Comparison of ENCODE assay signal across 8 cellular contexts in genomic region chr1:27527223-27527856, GRCh38. TPM values are rescaled to one million over a fixed set of nuclear protein-coding genes. Genes with fewer than 3 reads are reported as not detected.
DNase-seq lines count a peak whose midpoint lies in the region; ATAC-seq and TF ChIP-seq lines count a peak whose summit lies in the region.

No MANE protein-coding gene starts in this region.

- peak overlapping the region in 4 of 5 experiments; percentile 54 to 83 (median 78) for H3K4me3 Mint-ChIP-seq in brain

- TF ChIP-seq CTCF in IMR-90 (conservative IDR thresholded peaks at IDR 0.05; ENCODE audit: low read depth, low read length) (no peak), OCI-LY7 (conservative IDR thresholded peaks at IDR 0.05; ENCODE audit: low read length) (no peak), brain (conservative IDR thresholded peaks at IDR 0.05) (no peak)

- H3K4me1 ChIP-seq in IMR-90 (ENCODE audit: control insufficient read depth, insufficient read depth, low read length) (peaks cover 42% of the 10 kb centered on the region), OCI-LY7 (ENCODE audit: insufficient read depth, low read length, poor library complexity, severe bottlenecking) (peaks cover 65% of the 10 kb centered on the region), subcutaneous abdominal adipose tissue (ENCODE audit: control insufficient read depth in 5 of 5, insufficient read depth in 5 of 5, low read length in 5 of 5) (peaks cover 24 to 69% (median 60%) of the 10 kb centered on the region in 5 donors)

- H3K27ac Mint-ChIP-seq in brain: peak overlapping the region; percentile 21 to 99 (median 98)

- no peaks in the 10 kb centered on the region for H3K36me3 Mint-ChIP-seq in brain

- no peak overlapping the region for H3K4ac ChIP-seq in IMR-90 (ENCODE audit: low read depth, low read length)

- intact Hi-C loops in IMR-90 (cut with micrococcal nuclease): loop anchor here (1.0 kb wide), 1 partner anchor 109 kb away; no protein-coding TSS in a partner anchor
- intact Hi-C loops in OCI-LY7 (cut with micrococcal nuclease; ENCODE audit: unreplicated experiment): loop anchor here (5.0 kb wide), 1 partner anchor 110 kb away; no protein-coding TSS in a partner anchor
- intact Hi-C loops in left colon (cut with DNase I, micrococcal nuclease): no loop called here

- POLR2A ChIA-PET in IMR-90 (lab: Charles Lee; ENCODE audit: unreplicated experiment) (no interaction called here), OCI-LY7 (lab: Charles Lee) (interaction anchor here (0.6 kb wide), 1 partner anchor 63 kb away, joined by 3 read pairs; no protein-coding TSS in a partner anchor)

- no peaks in the 10 kb centered on the region for H3K9me3 ChIP-seq in IMR-90 (ENCODE audit: control insufficient read depth, insufficient read depth, low read length)
- H3K9me3 ChIP-seq in OCI-LY7 (ENCODE audit: low read length): no peaks in the 10 kb centered on the region
- H3K9me3 ChIP-seq in subcutaneous abdominal adipose tissue (ENCODE audit: control insufficient read depth in 5 of 5, low read length in 5 of 5): no peaks in the 10 kb centered on the region

- H2BK15ac ChIP-seq in IMR-90 (ENCODE audit: low read depth, low read length): 0 out of 3 replicates have a peak overlapping the region, but pooled peaks have one; percentile 49

- dilution Hi-C loops in IMR-90 (cut with HindIII; ENCODE audit: low sequenced_read_pairs, unreplicated experiment): no loop called here

- H2BK120ac ChIP-seq in IMR-90 (ENCODE audit: low read depth, low read length): no peak overlapping the region

- peaks cover 3% of the 10 kb centered on the region for H3K27me3 Mint-ChIP-seq in brain

- ATAC-seq in IMR-90 (ENCODE audit: low read depth) (peak; percentile 18), left colon (peak; percentile 18), HG03135 (IDR thresholded peaks at IDR 0.05; ENCODE audit: unreplicated experiment) (no peak)

- no peak overlapping the region for H2BK20ac ChIP-seq in IMR-90 (ENCODE audit: low read depth, low read length)

- H3K9me3 Mint-ChIP-seq in brain: no peaks in the 10 kb centered on the region

- TF ChIP-seq RAD21 in IMR-90 (IDR thresholded peaks at IDR 0.05; ENCODE audit: low read length): no peak

- H3K9ac ChIP-seq in IMR-90 (ENCODE audit: low read depth, low read length) (no peak overlapping the region; the same call in 1 of the 2 replicates), subcutaneous abdominal adipose tissue (ENCODE audit: low read length in 5 of 5) (peak overlapping the region in 2 of 5 donors; percentile 39 to 51)

- BruUV-seq in IMR-90 (replicated peaks; lab: Mats Ljungman, UMichigan) (no TSS peak), OCI-LY7 (replicated peaks; lab: Mats Ljungman, UMichigan) (no TSS peak)

- WGBS in IMR-90 (ENCODE audit: extremely low coverage in 2 of 2, insufficient read length in 1 of 2), 2 experiments: 15% methylated on average over 4 of the region's 21 CpGs; no CpG with 5 or more reads in 1 of the 2 experiments

- H4K20me1 ChIP-seq in IMR-90 (ENCODE audit: insufficient read depth, low read length) (no peaks in the 10 kb centered on the region), OCI-LY7 (ENCODE audit: insufficient read depth, low read length) (no peaks in the 10 kb centered on the region)

- no peak overlapping the region for H3K56ac ChIP-seq in IMR-90 (ENCODE audit: extremely low read depth, insufficient read depth, low read length)

- H4K8ac ChIP-seq in IMR-90 (ENCODE audit: low read depth in 2 of 2, low read length in 2 of 2): no peak overlapping the region; a peak in 1 of 4 replicates

- peak; percentile 54 for DNase-seq in Ammon's horn (ENCODE audit: low spot score)
- DNase-seq in IMR-90: peak; percentile 85
- DNase-seq in OCI-LY7 (ENCODE audit: low spot score): peak; percentile 97
- DNase-seq in left colon: peak; percentile 78 to 82
- DNase-seq in glomerular visceral epithelial cell (ENCODE audit: extremely low spot score): no peak

- peak overlapping the region; percentile 88; the same call in 1 of the 2 replicates for H2AK5ac ChIP-seq in IMR-90 (ENCODE audit: low read depth, low read length)

- TF ChIP-seq POLR2A in IMR-90 (IDR thresholded peaks at IDR 0.05; ENCODE audit: low read depth, low read length): no peak

- no peaks in the 10 kb centered on the region for H3K9me2 ChIP-seq in OCI-LY7 (ENCODE audit: insufficient read depth, low read length)

- no peak overlapping the region for H2BK5ac ChIP-seq in IMR-90 (ENCODE audit: low read depth, low read length, poor library complexity, severe bottlenecking)

- H3K4me2 ChIP-seq in IMR-90 (ENCODE audit: low read depth, low read length) (no peak overlapping the region; the same call in 1 of the 2 replicates), OCI-LY7 (ENCODE audit: low read length) (peak overlapping the region; percentile 79)

- in situ Hi-C loops in IMR-90 (cut with MboI; ENCODE audit: low sequenced_read_pairs): no loop called here

- no peaks in the 10 kb centered on the region; the same call in 1 of the 2 replicates for H3K79me2 ChIP-seq in OCI-LY7 (ENCODE audit: insufficient read depth, low read depth, low read length)

- peaks cover 0 to 16% of the 10 kb centered on the region in 2 experiments; a peak in 2 of 4 replicates for H3K79me1 ChIP-seq in IMR-90 (ENCODE audit: low read depth in 1 of 2, low read length in 2 of 2)

- peaks cover 19% of the 10 kb centered on the region for H3K9me1 ChIP-seq in IMR-90 (ENCODE audit: insufficient read depth, low read length)

- H3K27ac ChIP-seq in IMR-90 (ENCODE audit: insufficient read depth, low read length) (no peak overlapping the region), OCI-LY7 (ENCODE audit: low read depth, low read length, poor library complexity, severe bottlenecking) (peak overlapping the region; percentile 74), subcutaneous abdominal adipose tissue (ENCODE audit: low read depth, low read length) (no peak overlapping the region)

- H4K5ac ChIP-seq in IMR-90 (ENCODE audit: low read depth, low read length): no peak overlapping the region

- H3K27me3 ChIP-seq in IMR-90 (ENCODE audit: control insufficient read depth, insufficient read depth, low read length): no peaks in the 10 kb centered on the region
- no peaks in the 10 kb centered on the region for H3K27me3 ChIP-seq in subcutaneous abdominal adipose tissue (ENCODE audit: control insufficient read depth in 5 of 5, insufficient read depth in 4 of 5, low read length in 5 of 5)

- H3K18ac ChIP-seq in IMR-90 (ENCODE audit: low read depth, low read length): no peak overlapping the region

- peaks cover 82% of the 10 kb centered on the region for H3K4me1 Mint-ChIP-seq in brain

- H3K23ac ChIP-seq in IMR-90 (ENCODE audit: low read depth, low read length): no peak overlapping the region

- no peak overlapping the region for H4K91ac ChIP-seq in IMR-90 (ENCODE audit: insufficient read depth, low read depth, low read length)

- no peak overlapping the region for H3K14ac ChIP-seq in IMR-90 (replicated peaks; ENCODE audit: low read depth, low read length)

- CTCF ChIA-PET in IMR-90 (lab: Yijun Ruan, JAX): no interaction called here
- CTCF ChIA-PET in OCI-LY7 (lab: Charles Lee; ENCODE audit: unreplicated experiment): no interaction called here

- peak overlapping the region; percentile 93 for H2AK9ac ChIP-seq in IMR-90 (replicated peaks; ENCODE audit: low read depth, low read length, poor library complexity)

- H2AFZ ChIP-seq in IMR-90 (replicated peaks; ENCODE audit: low read length, poor library complexity) (peak overlapping the region; percentile 40), OCI-LY7 (ENCODE audit: low read length) (no peak overlapping the region; the same call in 1 of the 2 replicates)

- H3K36me3 ChIP-seq in IMR-90 (ENCODE audit: control insufficient read depth, insufficient read depth, low read length): no peaks in the 10 kb centered on the region
- no peaks in the 10 kb centered on the region for H3K36me3 ChIP-seq in OCI-LY7 (ENCODE audit: insufficient read depth, low read length)
- H3K36me3 ChIP-seq in subcutaneous abdominal adipose tissue (ENCODE audit: control insufficient read depth in 5 of 5, insufficient read depth in 5 of 5, low read length in 5 of 5): peaks cover 0 to 3% (median 0%) of the 10 kb centered on the region in 5 donors

- H3K4me3 ChIP-seq in IMR-90 (ENCODE audit: insufficient read depth, low read depth, low read length): no peak overlapping the region
- peak overlapping the region; percentile 60 for H3K4me3 ChIP-seq in OCI-LY7 (ENCODE audit: low read depth, low read length, poor library complexity, severe bottlenecking)
- peak overlapping the region in 4 of 5 donors; percentile 22 to 60 (median 44) for H3K4me3 ChIP-seq in subcutaneous abdominal adipose tissue (ENCODE audit: low read depth in 1 of 5, low read length in 5 of 5)

TF ChIP-seq in IMR-90, 13 proteins besides CTCF, POLR2A, EP300 and RAD21:
- TF ChIP-seq MAFK (IDR thresholded peaks at IDR 0.05; ENCODE audit: low read depth, low read length) (no peak), MAZ (IDR thresholded peaks at IDR 0.05; ENCODE audit: borderline replicate concordance, low read depth, low read length) (peak; percentile 40; the same call in 1 of the 2 replicates), FOS (IDR thresholded peaks at IDR 0.05; ENCODE audit: low read depth, low read length) (no peak), NFE2L2 (IDR thresholded peaks at IDR 0.05; ENCODE audit: low read depth, low read length) (no peak), RFX5 (IDR thresholded peaks at IDR 0.05; ENCODE audit: low read depth, low read length) (no peak), SMC3 (IDR thresholded peaks at IDR 0.05; ENCODE audit: low read depth, low read length) (no peak), MXI1 (IDR thresholded peaks at IDR 0.05; ENCODE audit: borderline replicate concordance, low read depth, low read length) (0 out of 2 replicates have a peak, but pooled peaks have one; percentile 37), BHLHE40 (IDR thresholded peaks at IDR 0.05; ENCODE audit: low read depth, low read length) (no peak), RCOR1 (IDR thresholded peaks at IDR 0.05; ENCODE audit: insufficient replicate concordance, low read length) (no peak)

RNA-seq across cellular contexts. Expression of gene WASF2, which starts 37.4 kb away (rescaled TPM):
- 7.5 and 7.9 TPM in 2 replicates for total RNA-seq in IMR-90 (2012; rRNA removed)
- polyA plus RNA-seq in IMR-90 (2012; rRNA removed): 45.0 and 45.4 TPM in 2 replicates
- polyA plus RNA-seq in IMR-90 (2012; cell fraction: cytosol; rRNA removed): 28.6 and 29.9 TPM in 2 replicates
- 29.8 and 37.0 TPM in 2 replicates for polyA plus RNA-seq in IMR-90 (2012; cell fraction: nucleus; rRNA removed; ENCODE audit: low replicate concordance)
- 25.1 and 26.9 TPM in 2 replicates for total RNA-seq in OCI-LY7 (2014; rRNA removed; shearing (Covaris generic))
- total RNA-seq in OCI-LY7 (2022): 106 and 110 TPM in 2 replicates
- 98.5 TPM for polyA plus RNA-seq in brain (ENCODE audit: insufficient read depth, low read depth, low replicate concordance)
- 100 to 1,000 TPM in 1 of 2 donors, 10 to 100 TPM in 1; 97.7 to 144 TPM for total RNA-seq in left colon

Comparison
In these comparisons a context has a peak if more than half of its experiments do, and no peak if none do; other contexts are left out.
1. intact Hi-C loops: an anchor here in IMR-90 (1.0 kb wide) and OCI-LY7 (5.0 kb wide); none called in left colon.